Comparison of ENCODE assay signal across 15 cellular contexts in the genomic region with DNA sequence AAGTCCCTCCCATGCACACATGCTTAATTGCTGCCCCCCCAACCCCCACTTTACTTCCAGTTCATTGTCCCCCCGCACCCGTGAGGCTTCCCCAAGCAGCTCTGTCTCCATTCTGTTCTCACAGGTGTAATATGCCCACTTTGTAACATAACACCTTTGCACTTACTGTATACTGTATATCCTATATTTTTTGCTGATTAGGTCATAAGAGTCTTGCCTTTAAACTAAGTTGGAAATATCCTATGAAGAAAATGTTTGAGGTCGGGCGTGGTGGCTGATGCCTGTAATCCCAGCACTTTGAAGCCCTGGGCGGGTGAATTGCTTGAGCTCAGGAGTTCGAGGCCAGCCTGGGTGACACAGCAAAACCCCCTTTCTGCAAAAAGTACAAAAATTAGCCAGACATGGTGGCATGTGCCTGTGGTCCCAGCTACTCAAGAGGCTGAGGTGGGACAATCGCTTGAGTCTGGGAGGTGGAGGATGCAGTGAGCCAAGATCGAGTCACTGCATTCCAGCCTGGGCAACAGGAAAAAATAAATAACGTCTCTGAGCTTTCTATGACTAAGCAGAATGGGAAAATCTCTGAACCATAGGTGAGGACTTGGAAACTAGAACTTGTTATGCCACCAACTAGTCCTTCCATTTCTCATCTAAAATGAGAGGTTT.
DNase-seq lines count a peak whose midpoint lies in the region; ATAC-seq and TF ChIP-seq lines count a peak whose summit lies in the region.
"Had no signal": no experiment of that assay in that cellular context is flagged by ENCODE, and none has a peak within 500 bp of the region (broad histone marks: within the 10 kb centered on the region; RNA-seq: fewer than 3 reads in every experiment).

No MANE protein-coding gene starts in this region.

- H3K36me3 ChIP-seq in GM23248 (ENCODE audit: low read depth) (no peaks in the 10 kb centered on the region), SJSA1 (peaks cover 14% of the 10 kb centered on the region), heart right ventricle (peaks cover 0 to 73% (median 6%) of the 10 kb centered on the region in 9 donors)

- H4K20me1 ChIP-seq in GM23248 (ENCODE audit: insufficient read depth): no peaks in the 10 kb centered on the region

- H3K9me2 ChIP-seq in GM23248 (ENCODE audit: insufficient read depth): no peaks in the 10 kb centered on the region

- H3K4me3 Mint-ChIP-seq in activated T-helper 2 cell treated with anti-CD3 and anti-CD28 coated beads, Interferon-gamma antibody, Interleukin-2, Interleukin-4, amounts not matched to agents 10 μg/mL and 5 μg/mL and 100 μg/mL, durations not matched to agents 14 hours and 24 hours and 36 hours (ENCODE audit: low read depth): no peak overlapping the region
- H3K4me3 Mint-ChIP-seq: activated CD4-positive, alpha-beta memory T cell treated with anti-CD3 and anti-CD28 coated beads, Interleukin-2, amount 10 ng/mL, durations not matched to agents 7 days and 5 days; natural killer cell had no signal

- peak overlapping the region; percentile 19 for H3K4me2 ChIP-seq in GM23248 (ENCODE audit: unreplicated experiment)

- no peak overlapping the region for H3K27ac Mint-ChIP-seq in activated T-helper 2 cell treated with anti-CD3 and anti-CD28 coated beads, Interferon-gamma antibody, Interleukin-2, Interleukin-4, amounts not matched to agents 10 μg/mL and 5 μg/mL and 100 μg/mL, durations not matched to agents 14 hours and 24 hours and 36 hours
- H3K27ac Mint-ChIP-seq: activated CD4-positive, alpha-beta memory T cell treated with anti-CD3 and anti-CD28 coated beads, Interleukin-2, amount 10 ng/mL, durations not matched to agents 7 days and 5 days had no signal

- no peaks in the 10 kb centered on the region for H3K79me2 ChIP-seq in GM23248 (ENCODE audit: insufficient read depth)

- peaks cover 32% of the 10 kb centered on the region for H3F3A ChIP-seq in GM23248 (ENCODE audit: insufficient read depth)

- in situ Hi-C loops in ACHN (cut with HindIII; ENCODE audit: low pct_ligation_motif_present, low pct_unique_long_range_greater_than_20kb, low sequenced_read_pairs): no loop called here
- in situ Hi-C loops in GM23248 (cut with MboI): no loop called here

- peak; percentile 36 for DNase-seq in ACHN
- DNase-seq in GM23248: peak; percentile 67
- DNase-seq in SJSA1 (ENCODE audit: low read depth in 1 of 2, low spot score in 2 of 2): peak; percentile 71 to 82
- peak; percentile 42 for DNase-seq in fibroblast of pulmonary artery (ENCODE audit: low read depth)
- DNase-seq in DMS79 treated with DMSO at 0.1 percent for 48 hours (lab: John Stamatoyannopoulos, UW): no peak
- no peak for DNase-seq in activated T-helper 2 cell treated with anti-CD3 and anti-CD28 coated beads, Interferon-gamma antibody, Interleukin-2, Interleukin-4, amounts not matched to agents 10 μg/mL and 5 μg/mL and 100 μg/mL, durations not matched to agents 14 hours and 24 hours and 36 hours (ENCODE audit: low spot score)
- no peak for DNase-seq in NCI-H1105 (lab: John Stamatoyannopoulos, UW)
- DNase-seq in heart right ventricle: no peak
- DNase-seq: activated CD4-positive, alpha-beta memory T cell treated with anti-CD3 and anti-CD28 coated beads, Interleukin-2, amount 10 ng/mL, durations not matched to agents 7 days and 5 days; head of caudate nucleus; left lung; natural killer cell; NCI-H510A; Peyer's patch; right cardiac atrium had no signal

- H2AFZ ChIP-seq in GM23248: no peak overlapping the region

- H3K4me3 ChIP-seq in GM23248 (no peak overlapping the region), SJSA1 (no peak overlapping the region), fibroblast of pulmonary artery (replicated peaks; ENCODE audit: low read depth, low read length) (no peak overlapping the region), heart right ventricle (no peak overlapping the region)
- H3K4me3 ChIP-seq: left lung, Peyer's patch had no signal

- H3K4me1 Mint-ChIP-seq in activated T-helper 2 cell treated with anti-CD3 and anti-CD28 coated beads, Interferon-gamma antibody, Interleukin-2, Interleukin-4, amounts not matched to agents 10 μg/mL and 5 μg/mL and 100 μg/mL, durations not matched to agents 14 hours and 24 hours and 36 hours (ENCODE audit: low read depth): peaks cover 3% of the 10 kb centered on the region

- WGBS in GM23248 (ENCODE audit: low coverage in 1 of 2, low lambda C conversion rate in 2 of 2, missing lambda C conversion rate in 2 of 2), 2 experiments: 52 to 57% methylated on average over 9 of the region's 9 CpGs
- 88 to 89% methylated on average over 9 of the region's 9 CpGs for WGBS in heart right ventricle, 2 donors

- no peaks in the 10 kb centered on the region for H3K27me3 Mint-ChIP-seq in activated T-helper 2 cell treated with anti-CD3 and anti-CD28 coated beads, Interferon-gamma antibody, Interleukin-2, Interleukin-4, amounts not matched to agents 10 μg/mL and 5 μg/mL and 100 μg/mL, durations not matched to agents 14 hours and 24 hours and 36 hours (ENCODE audit: low read depth)
- H3K27me3 Mint-ChIP-seq: activated CD4-positive, alpha-beta memory T cell treated with anti-CD3 and anti-CD28 coated beads, Interleukin-2, amount 10 ng/mL, durations not matched to agents 7 days and 5 days had no signal

- peaks cover 31% of the 10 kb centered on the region for H3K36me3 Mint-ChIP-seq in activated T-helper 2 cell treated with anti-CD3 and anti-CD28 coated beads, Interferon-gamma antibody, Interleukin-2, Interleukin-4, amounts not matched to agents 10 μg/mL and 5 μg/mL and 100 μg/mL, durations not matched to agents 14 hours and 24 hours and 36 hours (ENCODE audit: low read depth)

- ATAC-seq in heart right ventricle: no peak
- ATAC-seq: left lung, natural killer cell, right cardiac atrium had no signal

- no peak for TF ChIP-seq CTCF in fibroblast of pulmonary artery (IDR thresholded peaks at IDR 0.05; ENCODE audit: low read length, missing control alignments)
- TF ChIP-seq CTCF in heart right ventricle (IDR thresholded peaks at IDR 0.05): no peak

- H3K9me3 Mint-ChIP-seq in activated T-helper 2 cell treated with anti-CD3 and anti-CD28 coated beads, Interferon-gamma antibody, Interleukin-2, Interleukin-4, amounts not matched to agents 10 μg/mL and 5 μg/mL and 100 μg/mL, durations not matched to agents 14 hours and 24 hours and 36 hours: no peaks in the 10 kb centered on the region
- H3K9me3 Mint-ChIP-seq: activated CD4-positive, alpha-beta memory T cell treated with anti-CD3 and anti-CD28 coated beads, Interleukin-2, amount 10 ng/mL, durations not matched to agents 7 days and 5 days; natural killer cell had no signal

- H3K9ac ChIP-seq in GM23248: no peak overlapping the region; the same call in 1 of the 2 replicates

- H3K27me3 ChIP-seq in GM23248 (replicated peaks; ENCODE audit: insufficient read depth) (no peaks in the 10 kb centered on the region), SJSA1 (replicated peaks) (no peaks in the 10 kb centered on the region), heart right ventricle (no peaks in the 10 kb centered on the region)
- H3K27me3 ChIP-seq: left lung, Peyer's patch had no signal

- peaks cover 39% of the 10 kb centered on the region for H3K4me1 ChIP-seq in GM23248 (ENCODE audit: insufficient read depth)
- peaks cover 51% of the 10 kb centered on the region for H3K4me1 ChIP-seq in SJSA1 (replicated peaks)
- peaks cover under 1 to 30% (median 9%) of the 10 kb centered on the region in 9 donors for H3K4me1 ChIP-seq in heart right ventricle
- H3K4me1 ChIP-seq: left lung had no signal

- H3K9me3 ChIP-seq in GM23248 (ENCODE audit: low read depth) (no peaks in the 10 kb centered on the region), SJSA1 (replicated peaks) (no peaks in the 10 kb centered on the region), heart right ventricle (no peaks in the 10 kb centered on the region)
- H3K9me3 ChIP-seq: left lung, Peyer's patch had no signal

- H3K27ac ChIP-seq in GM23248 (peak overlapping the region; percentile 65), SJSA1 (peak overlapping the region; percentile 75), heart right ventricle (no peak overlapping the region)
- H3K27ac ChIP-seq: left lung, Peyer's patch had no signal

- intact Hi-C loops in activated T-helper 2 cell treated with anti-CD3 and anti-CD28 coated beads, Interferon-gamma antibody, Interleukin-2, Interleukin-4, amounts not matched to agents 10 μg/mL and 5 μg/mL and 100 μg/mL, durations not matched to agents 14 hours and 24 hours and 36 hours (cut with micrococcal nuclease): no loop called here
- intact Hi-C loops in heart right ventricle (cut with DNase I): no loop called here

Comparison
In these comparisons a context has a peak if more than half of its experiments do, and no peak if none do; other contexts are left out.
1. DNase-seq: peak in ACHN (single experiment), GM23248 (single experiment), SJSA1 (2 of 2) and fibroblast of pulmonary artery (single experiment); none in DMS79 treated with DMSO at 0.1 percent for 48 hours (single experiment), activated T-helper 2 cell treated with anti-CD3 and anti-CD28 coated beads, Interferon-gamma antibody, Interleukin-2, Interleukin-4, amounts not matched to agents 10 μg/mL and 5 μg/mL and 100 μg/mL, durations not matched to agents 14 hours and 24 hours and 36 hours (single experiment), NCI-H1105 (single experiment) and heart right ventricle (0 of 2).
2. H3K27ac ChIP-seq: peak in GM23248 (single experiment) and SJSA1 (single experiment); none in heart right ventricle (0 of 10).